8 cellular contexts compared by ENCODE assay signal in genomic region chr18:48983793-48984437, GRCh38. TPM values are rescaled to one million over a fixed set of nuclear protein-coding genes. Genes with fewer than 3 reads are reported as not detected.
DNase-seq lines count a peak whose midpoint lies in the region; ATAC-seq lines count a peak whose summit lies in the region.

No MANE protein-coding gene starts in this region.

- no peak overlapping the region for H2BK120ac ChIP-seq in neuronal stem cell (ENCODE audit: low read depth, low read length)

- H3K23ac ChIP-seq in neuronal stem cell (ENCODE audit: low read depth, low read length, poor library complexity): no peak overlapping the region

- peak; percentile 29 for DNase-seq in ELR (ENCODE audit: low read depth)
- peak; percentile 24 for DNase-seq in NCI-H1105 treated with DMSO at 0.1 percent for 48 hours (lab: John Stamatoyannopoulos, UW)
- DNase-seq in SKM-1 (lab: John Stamatoyannopoulos, UW; ENCODE audit: unreplicated experiment): peak; percentile 29
- peak; percentile 73 for DNase-seq in kidney tubule cell (ENCODE audit: low spot score)
- DNase-seq in AG08395 (ENCODE audit: low spot score): no peak
- DNase-seq in hippocampal formation (lab: John Stamatoyannopoulos, UW): no peak
- no peak for DNase-seq in neuronal stem cell (ENCODE audit: low spot score)

- no peak overlapping the region for H3K14ac ChIP-seq in neuronal stem cell (ENCODE audit: low read length)

- no peak overlapping the region for H3K27ac ChIP-seq in neuronal stem cell (replicated peaks; ENCODE audit: low read length)

- no peak for ATAC-seq in HG03196 (IDR thresholded peaks at IDR 0.05; ENCODE audit: unreplicated experiment)

- H3K4ac ChIP-seq in neuronal stem cell (ENCODE audit: low read length): no peak overlapping the region

- no peak overlapping the region for H2BK15ac ChIP-seq in neuronal stem cell (ENCODE audit: low read length)

- H2AK5ac ChIP-seq in neuronal stem cell (ENCODE audit: low read depth, low read length): no peak overlapping the region

- no CpG with 5 or more reads among the region's 8 CpGs for WGBS in neuronal stem cell (ENCODE audit: extremely low coverage in 2 of 2, insufficient read length in 2 of 2, insufficient replicate concordance in 1 of 2), 2 donors

- no peak overlapping the region for H2AFZ ChIP-seq in neuronal stem cell (ENCODE audit: low read length)

- peaks cover 10 to 14% of the 10 kb centered on the region in 2 donors for H3K4me1 ChIP-seq in neuronal stem cell (ENCODE audit: control insufficient read depth in 2 of 2, insufficient read depth in 1 of 2, low read depth in 1 of 2, low read length in 2 of 2)

- H3K36me3 ChIP-seq in neuronal stem cell (replicated peaks in 1 of 2; ENCODE audit: control insufficient read depth in 2 of 2, insufficient read depth in 2 of 2, low read length in 2 of 2): no peaks in the 10 kb centered on the region

- peaks cover 0 to 9% (median 0%) of the 10 kb centered on the region in 3 experiments for H3K27me3 ChIP-seq in neuronal stem cell (ENCODE audit: control insufficient read depth in 3 of 3, insufficient read depth in 3 of 3, low read depth in 1 of 3, low read length in 3 of 3)

- H3K9me3 ChIP-seq in neuronal stem cell (replicated peaks in 1 of 2; ENCODE audit: control insufficient read depth in 2 of 2, insufficient read depth in 1 of 2, low read depth in 1 of 2, low read length in 2 of 2): no peaks in the 10 kb centered on the region

- no peak overlapping the region for H3K9ac ChIP-seq in neuronal stem cell (ENCODE audit: low read depth, low read length, poor library complexity)

- H3K4me2 ChIP-seq in neuronal stem cell (ENCODE audit: insufficient read depth, low read length, poor library complexity, severe bottlenecking): no peak overlapping the region

- no peak overlapping the region for H2BK12ac ChIP-seq in neuronal stem cell (ENCODE audit: low read length)

- H3K18ac ChIP-seq in neuronal stem cell (ENCODE audit: low read length): no peak overlapping the region

- no peak overlapping the region for H4K91ac ChIP-seq in neuronal stem cell (ENCODE audit: low read depth, low read length, poor library complexity)

- H4K8ac ChIP-seq in neuronal stem cell (ENCODE audit: low read depth, low read length): no peak overlapping the region

- no peaks in the 10 kb centered on the region for H3K79me1 ChIP-seq in neuronal stem cell (ENCODE audit: low read depth, low read length)

- H3K4me3 ChIP-seq in neuronal stem cell (ENCODE audit: low read length in 2 of 2): no peak overlapping the region

- H2BK5ac ChIP-seq in neuronal stem cell (ENCODE audit: low read length): no peak overlapping the region

RNA-seq across cellular contexts. Expression of gene SMAD7, which starts 33.1 kb away (rescaled TPM):
- polyA plus RNA-seq in neuronal stem cell (2013, experiment 1 of 2): 0.57 TPM
- polyA plus RNA-seq in neuronal stem cell (2013, experiment 2 of 2): 0.79 TPM

Comparison
In these comparisons a context has a peak if more than half of its experiments do, and no peak if none do; other contexts are left out.
1. DNase-seq: peak in ELR (single experiment), NCI-H1105 treated with DMSO at 0.1 percent for 48 hours (single experiment), SKM-1 (single experiment) and kidney tubule cell (single experiment); none in AG08395 (single experiment), hippocampal formation (0 of 2) and neuronal stem cell (single experiment).